In the genomic region with DNA sequence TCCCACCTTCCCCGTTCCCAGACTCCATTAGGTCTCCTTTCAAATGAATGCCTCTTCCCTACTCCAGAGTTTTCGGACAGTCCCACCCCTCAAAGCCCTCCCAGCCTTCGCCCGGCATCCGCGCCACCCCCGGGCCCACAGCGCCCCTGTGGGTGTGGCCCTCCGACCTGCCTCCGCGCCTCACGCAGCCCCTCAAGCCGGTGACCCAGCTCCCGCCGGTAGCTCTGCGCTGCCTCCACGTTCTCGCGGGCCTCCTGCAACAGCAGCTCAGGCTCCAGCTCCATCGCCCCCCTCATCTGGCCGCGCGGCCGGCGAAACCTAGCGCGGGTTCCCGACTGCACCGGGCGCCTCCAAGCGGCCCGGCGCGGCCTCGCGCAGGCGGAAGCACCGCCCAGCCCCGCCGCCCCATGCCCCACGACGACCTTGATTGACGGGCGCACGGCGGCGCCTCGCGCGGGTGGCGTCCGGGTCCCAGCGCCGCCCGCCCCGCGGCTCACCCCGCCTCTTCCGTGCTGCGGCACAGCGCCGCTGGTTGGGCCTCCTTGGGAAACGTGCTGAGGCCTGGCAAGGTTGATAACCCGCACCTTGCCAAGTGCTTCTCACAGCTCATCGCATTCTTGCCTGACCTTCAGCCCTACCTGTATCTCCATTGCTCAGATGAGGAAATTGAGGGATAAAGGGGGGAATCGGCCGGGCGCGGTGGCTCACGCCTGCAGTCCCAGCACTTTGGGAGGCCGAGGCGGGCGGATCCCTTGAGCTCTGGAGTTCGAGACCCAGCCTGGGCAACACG, we compare ENCODE assay signal across 8 cellular contexts. TPM values are rescaled to one million over a fixed set of nuclear protein-coding genes. Genes with fewer than 3 reads are reported as not detected.
DNase-seq lines count a peak whose midpoint lies in the region; ATAC-seq and TF ChIP-seq lines count a peak whose summit lies in the region.

A gene with protein sequence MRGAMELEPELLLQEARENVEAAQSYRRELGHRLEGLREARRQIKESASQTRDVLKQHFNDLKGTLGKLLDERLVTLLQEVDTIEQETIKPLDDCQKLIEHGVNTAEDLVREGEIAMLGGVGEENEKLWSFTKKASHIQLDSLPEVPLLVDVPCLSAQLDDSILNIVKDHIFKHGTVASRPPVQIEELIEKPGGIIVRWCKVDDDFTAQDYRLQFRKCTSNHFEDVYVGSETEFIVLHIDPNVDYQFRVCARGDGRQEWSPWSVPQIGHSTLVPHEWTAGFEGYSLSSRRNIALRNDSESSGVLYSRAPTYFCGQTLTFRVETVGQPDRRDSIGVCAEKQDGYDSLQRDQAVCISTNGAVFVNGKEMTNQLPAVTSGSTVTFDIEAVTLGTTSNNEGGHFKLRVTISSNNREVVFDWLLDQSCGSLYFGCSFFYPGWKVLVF (minus strand): TSS at position 337 of the 790 bp plus-strand sequence. CDS start 41 bp downstream, at position 296.

- TF ChIP-seq CTCF in colonic mucosa (IDR thresholded peaks at IDR 0.05): peak; percentile 38

- H3K9me3 ChIP-seq in BLaER1: no peaks in the 10 kb centered on the region
- H3K9me3 ChIP-seq in colonic mucosa: no peaks in the 10 kb centered on the region

- ATAC-seq in HG03460 (IDR thresholded peaks at IDR 0.05; ENCODE audit: unreplicated experiment): peak; percentile 79

- no peaks in the 10 kb centered on the region for H3K27me3 ChIP-seq in BLaER1
- H3K27me3 ChIP-seq in colonic mucosa: no peaks in the 10 kb centered on the region

- H3K9ac ChIP-seq in BLaER1: peak within 1 kb of the TSS; percentile 90
- peak within 1 kb of the TSS; percentile 91 to 94 for H3K9ac ChIP-seq in colonic mucosa (ENCODE audit: low read depth in 2 of 2, low read length in 2 of 2)

- H3K4me3 ChIP-seq in BLaER1 (peak within 1 kb of the TSS; percentile 91), colonic mucosa (peak within 1 kb of the TSS; percentile 78)

- peaks cover 24% of the 10 kb centered on the region for H4K20me1 ChIP-seq in BLaER1

- peaks cover 4% of the 10 kb centered on the region; the same call in 1 of the 2 replicates for H3K36me3 ChIP-seq in BLaER1
- H3K36me3 ChIP-seq in colonic mucosa: no peaks in the 10 kb centered on the region

- H3K4me1 ChIP-seq in BLaER1: peaks cover 51% of the 10 kb centered on the region
- H3K4me1 ChIP-seq in colonic mucosa: no peaks in the 10 kb centered on the region

- intact Hi-C loops in colonic mucosa (cut with DNase I): no loop called here

- H3K4me2 ChIP-seq in BLaER1: peak within 1 kb of the TSS; percentile 92

- DNase-seq in GM19240 (ENCODE audit: insufficient read length, low spot score) (peak; percentile 79), NCI-H524 treated with DMSO at 0.1 percent for 48 hours (lab: John Stamatoyannopoulos, UW) (peak; percentile 91), colonic mucosa (peak; percentile 90), left kidney (ENCODE audit: low read depth, low spot score) (peak; percentile 97)
- peak; percentile 93 for DNase-seq in activated CD4-positive, alpha-beta T cell treated with anti-CD3 and anti-CD28 coated beads for 48 hours
- DNase-seq in stimulated activated CD4-positive, alpha-beta T cell treated with anti-CD3 and anti-CD28 coated beads, Interleukin-1b, Interleukin-23, amount 100 ng/mL, for 48 hours: peak; percentile 91

- peak within 1 kb of the TSS; percentile 89 for H3K27ac ChIP-seq in BLaER1
- peak within 1 kb of the TSS; percentile 84 for H3K27ac ChIP-seq in colonic mucosa

RNA-seq across cellular contexts. Expression of the gene that starts here (rescaled TPM):
- total RNA-seq in colonic mucosa: 10 to 100 TPM; 12.0 to 18.0 TPM

Comparison
In these comparisons a context has a peak if more than half of its experiments do, and no peak if none do; other contexts are left out.
1. Peak in every context shown above with its lines: DNase-seq, ATAC-seq, H3K4me3 ChIP-seq and H3K27ac ChIP-seq.